8 cellular contexts compared by ENCODE assay signal in genomic region chr6:35776364-35777215, GRCh38. TPM values are rescaled to one million over a fixed set of nuclear protein-coding genes. Genes with fewer than 3 reads are reported as not detected.
DNase-seq lines count a peak whose midpoint lies in the region; ATAC-seq and TF ChIP-seq lines count a peak whose summit lies in the region.

CLPSL2 (plus strand) TSS chr6:35776598; CDS start chr6:35776619, 21 bp downstream.

- H3K27ac ChIP-seq in aorta (ENCODE audit: low read depth in 1 of 2, low read length in 2 of 2): no peak within 1 kb of the TSS

- H3K36me3 ChIP-seq in skeletal muscle satellite cell (ENCODE audit: insufficient read depth, low read length) (no peaks in the 10 kb centered on the region), aorta (ENCODE audit: control insufficient read depth in 1 of 2, insufficient read depth in 2 of 2, low read length in 1 of 2) (no peaks in the 10 kb centered on the region)

- peak within 1 kb of the TSS; percentile 80 for H3K4me3 Mint-ChIP-seq in activated naive CD4-positive, alpha-beta T cell treated with anti-CD3 and anti-CD28 coated beads, Interleukin-2, amount 50 U/mL, for 24 hours
- H3K4me3 Mint-ChIP-seq in WTC11: peak within 1 kb of the TSS; percentile 77

- peak within 1 kb of the TSS; percentile 7 for H3K9ac ChIP-seq in skeletal muscle satellite cell (ENCODE audit: low read depth, low read length)

- no peaks in the 10 kb centered on the region for H3K36me3 Mint-ChIP-seq in activated naive CD4-positive, alpha-beta T cell treated with anti-CD3 and anti-CD28 coated beads, Interleukin-2, amount 50 U/mL, for 24 hours
- H3K36me3 Mint-ChIP-seq in WTC11: no peaks in the 10 kb centered on the region

- TF ChIP-seq CTCF in WTC11 (IDR thresholded peaks at IDR 0.05): no peak

- POLR2A ChIA-PET in WTC11 (lab: Charles Lee): no interaction called here

- H3K27me3 Mint-ChIP-seq in activated naive CD4-positive, alpha-beta T cell treated with anti-CD3 and anti-CD28 coated beads, Interleukin-2, amount 50 U/mL, for 24 hours: peaks cover 15% of the 10 kb centered on the region
- peaks cover 13% of the 10 kb centered on the region for H3K27me3 Mint-ChIP-seq in WTC11 (ENCODE audit: low read depth)

- no peaks in the 10 kb centered on the region for H3K9me3 Mint-ChIP-seq in activated naive CD4-positive, alpha-beta T cell treated with anti-CD3 and anti-CD28 coated beads, Interleukin-2, amount 50 U/mL, for 24 hours
- H3K9me3 Mint-ChIP-seq in WTC11: no peaks in the 10 kb centered on the region

- 2 to 3% methylated on average over 48 to 56 of the region's 56 CpGs for WGBS in aorta, 2 donors

- H3K9me3 ChIP-seq in skeletal muscle satellite cell (replicated peaks; ENCODE audit: low read length): no peaks in the 10 kb centered on the region
- H3K9me3 ChIP-seq in aorta (ENCODE audit: control insufficient read depth, low read length): no peaks in the 10 kb centered on the region

- H3K4me2 ChIP-seq in skeletal muscle satellite cell (ENCODE audit: low read length): peak within 1 kb of the TSS; percentile 74

- no peak for DNase-seq in activated naive CD4-positive, alpha-beta T cell (lab: John Stamatoyannopoulos, UW)
- DNase-seq in WTC11 (ENCODE audit: low spot score): peak; percentile 63
- DNase-seq in left ventricle myocardium superior: peak; percentile 32
- no peak for DNase-seq in aorta
- no peak for DNase-seq in hypothalamus (lab: John Stamatoyannopoulos, UW)

- H3K4me1 ChIP-seq in skeletal muscle satellite cell (ENCODE audit: control insufficient read depth, insufficient read depth, low read length) (peaks cover 3% of the 10 kb centered on the region), aorta (ENCODE audit: control insufficient read depth in 1 of 2, insufficient read depth in 2 of 2, low read length in 2 of 2) (no peaks in the 10 kb centered on the region)

- peaks cover 4% of the 10 kb centered on the region for H3K4me1 Mint-ChIP-seq in activated naive CD4-positive, alpha-beta T cell treated with anti-CD3 and anti-CD28 coated beads, Interleukin-2, amount 50 U/mL, for 24 hours
- H3K4me1 Mint-ChIP-seq in WTC11: peaks cover 14% of the 10 kb centered on the region

- ATAC-seq in WTC11: peak; percentile 81
- peak; percentile 29 for ATAC-seq in left ventricle myocardium superior
- no peak for ATAC-seq in aorta (ENCODE audit: low FRiP score)
- ATAC-seq in GM18873 (IDR thresholded peaks at IDR 0.05; ENCODE audit: low FRiP score, unreplicated experiment): no peak

- H3K27me3 ChIP-seq in skeletal muscle satellite cell (ENCODE audit: control insufficient read depth, insufficient read depth, low read length): peaks cover 70% of the 10 kb centered on the region
- H3K27me3 ChIP-seq in aorta (ENCODE audit: control insufficient read depth in 1 of 2, insufficient read depth in 2 of 2, low read length in 1 of 2): no peaks in the 10 kb centered on the region

- peak within 1 kb of the TSS; percentile 52 for H3K4me3 ChIP-seq in skeletal muscle satellite cell (ENCODE audit: low read length)
- H3K4me3 ChIP-seq in aorta (ENCODE audit: low read length in 2 of 2): peak within 1 kb of the TSS in 1 of 2 donors; percentile 37

- CTCF ChIA-PET in WTC11 (lab: Charles Lee): no interaction called here

- intact Hi-C loops in left ventricle myocardium superior (cut with micrococcal nuclease) (no loop called here), aorta (cut with DNase I) (no loop called here)

- H3K27ac Mint-ChIP-seq in activated naive CD4-positive, alpha-beta T cell treated with anti-CD3 and anti-CD28 coated beads, Interleukin-2, amount 50 U/mL, for 24 hours: no peak within 1 kb of the TSS
- no peak within 1 kb of the TSS for H3K27ac Mint-ChIP-seq in WTC11

TF ChIP-seq in WTC11, 78 proteins besides CTCF, POLR2A, EP300 and RAD21 (continues in another document):
- 0 out of 2 replicates have a peak, but pooled peaks have one; percentile 44 for TF ChIP-seq ARID4B (CRISPR knock-in tag; IDR thresholded peaks at IDR 0.05; ENCODE audit: borderline replicate concordance)
- TF ChIP-seq ZNF263 (CRISPR knock-in tag; IDR thresholded peaks at IDR 0.05; ENCODE audit: low read depth): no peak
- TF ChIP-seq MAX (CRISPR knock-in tag; IDR thresholded peaks at IDR 0.05): peak; percentile 91
- peak; percentile 51; the same call in 1 of the 2 replicates for TF ChIP-seq HMGXB4 (CRISPR knock-in tag; IDR thresholded peaks at IDR 0.05)
- peak; percentile 94 for TF ChIP-seq USF2 (CRISPR knock-in tag; IDR thresholded peaks at IDR 0.05)
- peak; percentile 82; the same call in 1 of the 2 replicates for TF ChIP-seq FOXP1 (CRISPR knock-in tag; IDR thresholded peaks at IDR 0.05; ENCODE audit: borderline replicate concordance)
- TF ChIP-seq E2F1 (CRISPR knock-in tag; IDR thresholded peaks at IDR 0.05): 0 out of 2 replicates have a peak, but pooled peaks have one; percentile 26
- no peak for TF ChIP-seq TEAD4 (CRISPR knock-in tag; IDR thresholded peaks at IDR 0.05)
- TF ChIP-seq PRRX2 (CRISPR knock-in tag; IDR thresholded peaks at IDR 0.05): no peak
- peak; percentile 57; the same call in 1 of the 2 replicates for TF ChIP-seq ZNF423 (CRISPR knock-in tag; IDR thresholded peaks at IDR 0.05)

RNA-seq across cellular contexts. Expression of gene CLPSL2, which starts in this region (rescaled TPM):
- total RNA-seq in WTC11 (2021): 2.8 to 6.2 TPM (median 3.4 TPM) in 3 replicates
- not detected for total RNA-seq in left ventricle myocardium superior
- not detected in 2 replicates for total RNA-seq in skeletal muscle satellite cell (2012; rRNA removed)
- total RNA-seq in aorta: not detected
- polyA plus RNA-seq in aorta: not detected

Comparison
In these comparisons a context has a peak if more than half of its experiments do, and no peak if none do; other contexts are left out.
1. Peak in DNase-seq and ATAC-seq in left ventricle myocardium superior; RNA of the gene not detected or under 1 TPM.